Comparison of ENCODE assay signal across 13 cellular contexts in the genomic region with DNA sequence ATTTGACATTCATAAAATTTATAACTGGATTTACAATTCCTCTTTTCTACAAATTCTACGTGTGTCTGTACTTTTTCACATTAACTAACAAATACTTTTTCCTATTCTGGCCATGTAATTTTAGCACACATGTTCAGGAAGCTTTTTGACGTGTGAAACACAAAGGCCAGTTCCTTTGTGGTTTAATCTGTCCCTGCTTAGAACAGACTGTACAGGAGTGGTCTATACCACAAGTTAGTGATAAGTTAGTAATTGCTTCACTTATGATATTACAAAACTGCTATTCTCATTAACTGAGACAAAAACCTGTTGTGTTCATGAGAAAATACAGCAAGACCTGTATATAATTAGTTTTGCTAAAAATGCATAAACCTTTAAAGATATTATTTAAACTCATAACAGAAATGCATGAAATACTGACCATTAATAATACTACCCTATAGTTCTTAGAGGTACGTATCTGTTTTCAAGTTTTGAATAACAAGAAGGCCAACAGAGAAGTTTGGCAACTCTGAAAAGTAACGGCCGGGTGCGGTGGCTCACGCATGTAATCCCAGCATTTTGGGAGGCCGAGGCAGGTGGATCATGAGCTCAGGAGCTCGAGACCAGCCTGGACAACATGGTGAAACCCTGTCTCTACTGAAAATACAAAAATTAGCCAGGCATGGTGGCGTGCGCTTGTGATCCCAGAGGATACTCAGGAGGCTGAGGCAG. TPM values are rescaled to one million over a fixed set of nuclear protein-coding genes. Genes with fewer than 3 reads are reported as not detected.
DNase-seq lines count a peak whose midpoint lies in the region; ATAC-seq, FAIRE-seq and TF ChIP-seq lines count a peak whose summit lies in the region.
"Had no signal": no experiment of that assay in that cellular context is flagged by ENCODE, and none has a peak within 500 bp of the region (broad histone marks: within the 10 kb centered on the region; RNA-seq: fewer than 3 reads in every experiment).

No MANE protein-coding gene starts in this region.

- H3K4me3 ChIP-seq in NB4 (ENCODE audit: low read depth, low read length), result no peak overlapping the region
- no peak overlapping the region for H3K4me3 ChIP-seq in esophagus squamous epithelium
- H3K4me3 ChIP-seq: hepatocyte had no signal

- TF ChIP-seq CTCF in NB4 (IDR thresholded peaks at IDR 0.05; ENCODE audit: low read depth, low read length) (no peak), esophagus squamous epithelium (IDR thresholded peaks at IDR 0.05) (no peak)

- H3K27ac ChIP-seq in esophagus squamous epithelium, result peak overlapping the region in 1 of 4 donors; percentile 16
- H3K27ac ChIP-seq: hepatocyte, neutrophil had no signal

- WGBS in esophagus squamous epithelium, 2 donors, result 61 to 76% methylated on average over 11 of the region's 11 CpGs

- no peaks in the 10 kb centered on the region for H3K9me3 ChIP-seq in esophagus squamous epithelium
- H3K9me3 ChIP-seq: neutrophil had no signal

- ATAC-seq in GM18858 (IDR thresholded peaks at IDR 0.05; ENCODE audit: unreplicated experiment) (peak; percentile 59), HG02763 (IDR thresholded peaks at IDR 0.05; ENCODE audit: unreplicated experiment) (peak; percentile 66), left cardiac atrium (peak; percentile 56 to 57), HG02571 (IDR thresholded peaks at IDR 0.05; ENCODE audit: unreplicated experiment) (no peak)

- FAIRE-seq in HTR-8/SVneo (lab: Jason Lieb, UNC), result no peak

- TF ChIP-seq POLR2A in NB4 (IDR thresholded peaks at IDR 0.05; ENCODE audit: extremely low read depth, insufficient read length) (no peak), esophagus squamous epithelium (IDR thresholded peaks at IDR 0.05) (no peak)

- H3K4me1 ChIP-seq in esophagus squamous epithelium, result peaks cover 0 to 10% (median 0%) of the 10 kb centered on the region in 3 donors

- H3K36me3 ChIP-seq in esophagus squamous epithelium, result no peaks in the 10 kb centered on the region
- H3K36me3 ChIP-seq: neutrophil had no signal

- no peaks in the 10 kb centered on the region for H3K27me3 ChIP-seq in esophagus squamous epithelium
- H3K27me3 ChIP-seq: hepatocyte, neutrophil had no signal

- DNase-seq in NB4 (ENCODE audit: low read depth) (peak; percentile 48), left cardiac atrium (no peak), HTR-8/SVneo (ENCODE audit: insufficient read length, low spot score) (no peak), esophagus squamous epithelium (lab: John Stamatoyannopoulos, UW) (no peak), NCI-H2029 treated with DMSO at 0.1 percent for 48 hours (lab: John Stamatoyannopoulos, UW) (no peak)
- DNase-seq: amniotic stem cell, C1 segment of cervical spinal cord, NCI-H526 had no signal

- intact Hi-C loops in left cardiac atrium (cut with DNase I) (no loop called here), esophagus squamous epithelium (cut with DNase I) (no loop called here)

RNA-seq across cellular contexts. Expression of a gene that starts 13.7 kb away (rescaled TPM):
- total RNA-seq in left cardiac atrium (10 to 100 TPM in 1 of 2 donors, 1 to 10 TPM in 1; 4.6 to 22.8 TPM), esophagus squamous epithelium (10 to 100 TPM; 16.6 to 51.4 (median 36.3) TPM)
